1 cellular context compared by ENCODE assay signal in the genomic region with DNA sequence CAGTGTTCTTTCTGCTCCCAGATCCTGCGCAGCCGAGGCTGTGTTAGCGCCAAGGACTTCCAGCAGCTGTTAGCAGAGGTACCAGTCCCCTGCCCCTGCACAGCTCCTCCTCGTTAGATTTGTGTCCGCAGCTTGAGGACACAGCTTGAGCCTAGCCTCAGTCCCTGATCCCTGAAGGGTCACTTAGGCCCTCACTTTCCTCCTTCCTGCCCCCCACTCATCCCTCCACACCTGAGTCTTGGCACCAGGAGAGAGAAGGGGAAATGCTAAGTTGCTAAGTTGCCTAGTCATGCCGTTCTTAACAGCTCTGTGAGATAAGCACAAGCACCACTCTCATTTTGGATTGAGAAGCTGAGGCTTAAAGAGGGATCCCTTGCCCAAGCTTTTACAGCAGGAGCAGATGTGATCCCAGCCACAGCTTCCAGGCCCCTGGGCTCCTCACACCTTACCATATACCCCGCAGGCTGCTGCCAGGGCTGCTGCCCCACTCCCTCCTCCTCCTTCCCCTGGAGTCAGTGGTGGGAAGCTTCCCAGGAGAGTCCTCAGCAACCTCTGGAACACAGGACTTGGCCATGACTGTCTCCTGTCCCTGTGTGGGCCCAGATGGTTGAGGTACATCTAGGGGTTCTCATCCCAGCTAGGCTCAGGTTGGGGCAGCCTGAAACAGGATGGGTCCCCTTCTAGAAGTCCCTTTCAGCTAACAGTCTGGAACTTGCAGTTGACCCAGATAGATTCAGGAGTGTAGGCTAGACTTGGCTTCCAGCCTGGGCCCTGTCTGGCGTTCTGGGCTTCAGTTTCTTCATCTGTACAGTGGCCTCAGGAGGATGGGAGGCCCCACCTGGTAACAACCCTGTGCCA.
A peak's percentile ranks its signal among the peaks of the same experiment; 100 is the strongest.
TF ChIP-seq lines count a peak whose summit lies in the region.

No MANE protein-coding gene starts in this region.

TF ChIP-seq in K562, 482 proteins besides CTCF, POLR2A, EP300 and RAD21 (continued from another document and continues in another):
- TF ChIP-seq, protein P1, sequence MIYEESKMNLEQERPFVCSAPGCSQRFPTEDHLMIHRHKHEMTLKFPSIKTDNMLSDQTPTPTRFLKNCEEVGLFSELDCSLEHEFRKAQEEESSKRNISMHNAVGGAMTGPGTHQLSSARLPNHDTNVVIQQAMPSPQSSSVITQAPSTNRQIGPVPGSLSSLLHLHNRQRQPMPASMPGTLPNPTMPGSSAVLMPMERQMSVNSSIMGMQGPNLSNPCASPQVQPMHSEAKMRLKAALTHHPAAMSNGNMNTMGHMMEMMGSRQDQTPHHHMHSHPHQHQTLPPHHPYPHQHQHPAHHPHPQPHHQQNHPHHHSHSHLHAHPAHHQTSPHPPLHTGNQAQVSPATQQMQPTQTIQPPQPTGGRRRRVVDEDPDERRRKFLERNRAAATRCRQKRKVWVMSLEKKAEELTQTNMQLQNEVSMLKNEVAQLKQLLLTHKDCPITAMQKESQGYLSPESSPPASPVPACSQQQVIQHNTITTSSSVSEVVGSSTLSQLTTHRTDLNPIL (CRISPR knock-in tag; IDR thresholded peaks at IDR 0.05), result no peak
- no peak for TF ChIP-seq ZNF253 (CRISPR knock-in tag; conservative IDR thresholded peaks at IDR 0.05)
- no peak for TF ChIP-seq MBD2 (IDR thresholded peaks at IDR 0.05; ENCODE audit: borderline replicate concordance, low read depth)
- TF ChIP-seq NRF1 (conservative IDR thresholded peaks at IDR 0.05 in 1 of 2, IDR thresholded peaks at IDR 0.05 in 1 of 2), result peak; percentile 62 to 69
- TF ChIP-seq ZEB2 (IDR thresholded peaks at IDR 0.05), result peak; percentile 70; the same call in 1 of the 2 replicates
- 0 out of 2 replicates have a peak, but pooled peaks have one; percentile 31 for TF ChIP-seq TCF3 (CRISPR knock-in tag; IDR thresholded peaks at IDR 0.05)
- no peak for TF ChIP-seq HOXB6 (CRISPR knock-in tag; IDR thresholded peaks at IDR 0.05; ENCODE audit: borderline replicate concordance)
- TF ChIP-seq MAFG (tag; conservative IDR thresholded peaks at IDR 0.05), result peak; percentile 96
- no peak for TF ChIP-seq ETS2 (tag; IDR thresholded peaks at IDR 0.05; ENCODE audit: borderline replicate concordance, poor library complexity, severe bottlenecking)
- no peak for TF ChIP-seq ETV6 (IDR thresholded peaks at IDR 0.05; ENCODE audit: borderline replicate concordance in 1 of 2, low read depth in 2 of 2, low read length in 1 of 2)
- no peak for TF ChIP-seq ETV6 (CRISPR knock-in tag; IDR thresholded peaks at IDR 0.05; ENCODE audit: borderline replicate concordance)
- no peak for TF ChIP-seq MTA2 (IDR thresholded peaks at IDR 0.05; ENCODE audit: low read depth)
- no peak for TF ChIP-seq ARID2 (IDR thresholded peaks at IDR 0.05)
- TF ChIP-seq ZNF316 (IDR thresholded peaks at IDR 0.05), result peak; percentile 96
- TF ChIP-seq GTF2A2 (tag; IDR thresholded peaks at IDR 0.05), result no peak
- no peak for TF ChIP-seq ZC3H8 (IDR thresholded peaks at IDR 0.05)
- no peak for TF ChIP-seq ETV1 (tag; conservative IDR thresholded peaks at IDR 0.05; ENCODE audit: low read depth)
- no peak for TF ChIP-seq MECOM (CRISPR knock-in tag; IDR thresholded peaks at IDR 0.05)
- TF ChIP-seq ETV5 (CRISPR knock-in tag; IDR thresholded peaks at IDR 0.05; ENCODE audit: low read depth), result no peak
- no peak for TF ChIP-seq ZNF212 (CRISPR knock-in tag; IDR thresholded peaks at IDR 0.05)
- TF ChIP-seq NELFE (IDR thresholded peaks at IDR 0.05; ENCODE audit: insufficient read depth, insufficient read length), result no peak
- TF ChIP-seq, protein P2, sequence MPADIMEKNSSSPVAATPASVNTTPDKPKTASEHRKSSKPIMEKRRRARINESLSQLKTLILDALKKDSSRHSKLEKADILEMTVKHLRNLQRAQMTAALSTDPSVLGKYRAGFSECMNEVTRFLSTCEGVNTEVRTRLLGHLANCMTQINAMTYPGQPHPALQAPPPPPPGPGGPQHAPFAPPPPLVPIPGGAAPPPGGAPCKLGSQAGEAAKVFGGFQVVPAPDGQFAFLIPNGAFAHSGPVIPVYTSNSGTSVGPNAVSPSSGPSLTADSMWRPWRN (IDR thresholded peaks at IDR 0.05; ENCODE audit: low read depth), result no peak
- TF ChIP-seq, protein P3, sequence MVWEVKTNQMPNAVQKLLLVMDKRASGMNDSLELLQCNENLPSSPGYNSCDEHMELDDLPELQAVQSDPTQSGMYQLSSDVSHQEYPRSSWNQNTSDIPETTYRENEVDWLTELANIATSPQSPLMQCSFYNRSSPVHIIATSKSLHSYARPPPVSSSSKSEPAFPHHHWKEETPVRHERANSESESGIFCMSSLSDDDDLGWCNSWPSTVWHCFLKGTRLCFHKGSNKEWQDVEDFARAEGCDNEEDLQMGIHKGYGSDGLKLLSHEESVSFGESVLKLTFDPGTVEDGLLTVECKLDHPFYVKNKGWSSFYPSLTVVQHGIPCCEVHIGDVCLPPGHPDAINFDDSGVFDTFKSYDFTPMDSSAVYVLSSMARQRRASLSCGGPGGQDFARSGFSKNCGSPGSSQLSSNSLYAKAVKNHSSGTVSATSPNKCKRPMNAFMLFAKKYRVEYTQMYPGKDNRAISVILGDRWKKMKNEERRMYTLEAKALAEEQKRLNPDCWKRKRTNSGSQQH (CRISPR knock-in tag; IDR thresholded peaks at IDR 0.05), result no peak
- TF ChIP-seq, protein P4, sequence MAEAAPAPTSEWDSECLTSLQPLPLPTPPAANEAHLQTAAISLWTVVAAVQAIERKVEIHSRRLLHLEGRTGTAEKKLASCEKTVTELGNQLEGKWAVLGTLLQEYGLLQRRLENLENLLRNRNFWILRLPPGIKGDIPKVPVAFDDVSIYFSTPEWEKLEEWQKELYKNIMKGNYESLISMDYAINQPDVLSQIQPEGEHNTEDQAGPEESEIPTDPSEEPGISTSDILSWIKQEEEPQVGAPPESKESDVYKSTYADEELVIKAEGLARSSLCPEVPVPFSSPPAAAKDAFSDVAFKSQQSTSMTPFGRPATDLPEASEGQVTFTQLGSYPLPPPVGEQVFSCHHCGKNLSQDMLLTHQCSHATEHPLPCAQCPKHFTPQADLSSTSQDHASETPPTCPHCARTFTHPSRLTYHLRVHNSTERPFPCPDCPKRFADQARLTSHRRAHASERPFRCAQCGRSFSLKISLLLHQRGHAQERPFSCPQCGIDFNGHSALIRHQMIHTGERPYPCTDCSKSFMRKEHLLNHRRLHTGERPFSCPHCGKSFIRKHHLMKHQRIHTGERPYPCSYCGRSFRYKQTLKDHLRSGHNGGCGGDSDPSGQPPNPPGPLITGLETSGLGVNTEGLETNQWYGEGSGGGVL (CRISPR knock-in tag; IDR thresholded peaks at IDR 0.05), result no peak
- 0 out of 2 replicates have a peak, but pooled peaks have one; percentile 31 for TF ChIP-seq LEF1 (IDR thresholded peaks at IDR 0.05)
- TF ChIP-seq PHTF2 (CRISPR knock-in tag; IDR thresholded peaks at IDR 0.05), result no peak
- TF ChIP-seq NFIC (IDR thresholded peaks at IDR 0.05), result peak; percentile 58
- peak in 1 of 2 experiments; percentile 49; a peak in 1 of 4 replicates for TF ChIP-seq KDM1A (IDR thresholded peaks at IDR 0.05)
- TF ChIP-seq, protein P5, sequence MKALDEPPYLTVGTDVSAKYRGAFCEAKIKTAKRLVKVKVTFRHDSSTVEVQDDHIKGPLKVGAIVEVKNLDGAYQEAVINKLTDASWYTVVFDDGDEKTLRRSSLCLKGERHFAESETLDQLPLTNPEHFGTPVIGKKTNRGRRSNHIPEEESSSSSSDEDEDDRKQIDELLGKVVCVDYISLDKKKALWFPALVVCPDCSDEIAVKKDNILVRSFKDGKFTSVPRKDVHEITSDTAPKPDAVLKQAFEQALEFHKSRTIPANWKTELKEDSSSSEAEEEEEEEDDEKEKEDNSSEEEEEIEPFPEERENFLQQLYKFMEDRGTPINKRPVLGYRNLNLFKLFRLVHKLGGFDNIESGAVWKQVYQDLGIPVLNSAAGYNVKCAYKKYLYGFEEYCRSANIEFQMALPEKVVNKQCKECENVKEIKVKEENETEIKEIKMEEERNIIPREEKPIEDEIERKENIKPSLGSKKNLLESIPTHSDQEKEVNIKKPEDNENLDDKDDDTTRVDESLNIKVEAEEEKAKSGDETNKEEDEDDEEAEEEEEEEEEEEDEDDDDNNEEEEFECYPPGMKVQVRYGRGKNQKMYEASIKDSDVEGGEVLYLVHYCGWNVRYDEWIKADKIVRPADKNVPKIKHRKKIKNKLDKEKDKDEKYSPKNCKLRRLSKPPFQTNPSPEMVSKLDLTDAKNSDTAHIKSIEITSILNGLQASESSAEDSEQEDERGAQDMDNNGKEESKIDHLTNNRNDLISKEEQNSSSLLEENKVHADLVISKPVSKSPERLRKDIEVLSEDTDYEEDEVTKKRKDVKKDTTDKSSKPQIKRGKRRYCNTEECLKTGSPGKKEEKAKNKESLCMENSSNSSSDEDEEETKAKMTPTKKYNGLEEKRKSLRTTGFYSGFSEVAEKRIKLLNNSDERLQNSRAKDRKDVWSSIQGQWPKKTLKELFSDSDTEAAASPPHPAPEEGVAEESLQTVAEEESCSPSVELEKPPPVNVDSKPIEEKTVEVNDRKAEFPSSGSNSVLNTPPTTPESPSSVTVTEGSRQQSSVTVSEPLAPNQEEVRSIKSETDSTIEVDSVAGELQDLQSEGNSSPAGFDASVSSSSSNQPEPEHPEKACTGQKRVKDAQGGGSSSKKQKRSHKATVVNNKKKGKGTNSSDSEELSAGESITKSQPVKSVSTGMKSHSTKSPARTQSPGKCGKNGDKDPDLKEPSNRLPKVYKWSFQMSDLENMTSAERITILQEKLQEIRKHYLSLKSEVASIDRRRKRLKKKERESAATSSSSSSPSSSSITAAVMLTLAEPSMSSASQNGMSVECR (CRISPR knock-in tag; IDR thresholded peaks at IDR 0.05), result no peak; the same call in 1 of the 2 replicates
- TF ChIP-seq, protein P6, sequence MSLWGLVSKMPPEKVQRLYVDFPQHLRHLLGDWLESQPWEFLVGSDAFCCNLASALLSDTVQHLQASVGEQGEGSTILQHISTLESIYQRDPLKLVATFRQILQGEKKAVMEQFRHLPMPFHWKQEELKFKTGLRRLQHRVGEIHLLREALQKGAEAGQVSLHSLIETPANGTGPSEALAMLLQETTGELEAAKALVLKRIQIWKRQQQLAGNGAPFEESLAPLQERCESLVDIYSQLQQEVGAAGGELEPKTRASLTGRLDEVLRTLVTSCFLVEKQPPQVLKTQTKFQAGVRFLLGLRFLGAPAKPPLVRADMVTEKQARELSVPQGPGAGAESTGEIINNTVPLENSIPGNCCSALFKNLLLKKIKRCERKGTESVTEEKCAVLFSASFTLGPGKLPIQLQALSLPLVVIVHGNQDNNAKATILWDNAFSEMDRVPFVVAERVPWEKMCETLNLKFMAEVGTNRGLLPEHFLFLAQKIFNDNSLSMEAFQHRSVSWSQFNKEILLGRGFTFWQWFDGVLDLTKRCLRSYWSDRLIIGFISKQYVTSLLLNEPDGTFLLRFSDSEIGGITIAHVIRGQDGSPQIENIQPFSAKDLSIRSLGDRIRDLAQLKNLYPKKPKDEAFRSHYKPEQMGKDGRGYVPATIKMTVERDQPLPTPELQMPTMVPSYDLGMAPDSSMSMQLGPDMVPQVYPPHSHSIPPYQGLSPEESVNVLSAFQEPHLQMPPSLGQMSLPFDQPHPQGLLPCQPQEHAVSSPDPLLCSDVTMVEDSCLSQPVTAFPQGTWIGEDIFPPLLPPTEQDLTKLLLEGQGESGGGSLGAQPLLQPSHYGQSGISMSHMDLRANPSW (CRISPR knock-in tag; IDR thresholded peaks at IDR 0.05), result no peak
- TF ChIP-seq MTA3 (IDR thresholded peaks at IDR 0.05; ENCODE audit: borderline replicate concordance), result no peak
- TF ChIP-seq NCOA4 (IDR thresholded peaks at IDR 0.05; ENCODE audit: partially characterized antibody), result no peak
- TF ChIP-seq MYBL2 (IDR thresholded peaks at IDR 0.05; ENCODE audit: low read depth), result no peak
- no peak for TF ChIP-seq MYBL2 (CRISPR knock-in tag; IDR thresholded peaks at IDR 0.05; ENCODE audit: borderline replicate concordance)
- no peak for TF ChIP-seq CBX2 (IDR thresholded peaks at IDR 0.05; ENCODE audit: insufficient read depth, low read length, poor library complexity, severe bottlenecking)
- no peak for TF ChIP-seq SIN3A (IDR thresholded peaks at IDR 0.05; ENCODE audit: borderline replicate concordance in 2 of 2, control insufficient read depth in 1 of 2, low read depth in 2 of 2, low read length in 2 of 2)
- TF ChIP-seq CAMTA2 (CRISPR knock-in tag; conservative IDR thresholded peaks at IDR 0.05), result no peak
- TF ChIP-seq SMAD3 (CRISPR knock-in tag; conservative IDR thresholded peaks at IDR 0.05), result no peak
- TF ChIP-seq SMARCA4 (IDR thresholded peaks at IDR 0.05), result peak; percentile 82
- no peak for TF ChIP-seq ZNF77 (CRISPR knock-in tag; IDR thresholded peaks at IDR 0.05)
- no peak for TF ChIP-seq FOXJ3 (CRISPR knock-in tag; IDR thresholded peaks at IDR 0.05)
- TF ChIP-seq ATF7 (IDR thresholded peaks at IDR 0.05), result 0 out of 2 replicates have a peak, but pooled peaks have one; percentile 9
- TF ChIP-seq, protein P7, sequence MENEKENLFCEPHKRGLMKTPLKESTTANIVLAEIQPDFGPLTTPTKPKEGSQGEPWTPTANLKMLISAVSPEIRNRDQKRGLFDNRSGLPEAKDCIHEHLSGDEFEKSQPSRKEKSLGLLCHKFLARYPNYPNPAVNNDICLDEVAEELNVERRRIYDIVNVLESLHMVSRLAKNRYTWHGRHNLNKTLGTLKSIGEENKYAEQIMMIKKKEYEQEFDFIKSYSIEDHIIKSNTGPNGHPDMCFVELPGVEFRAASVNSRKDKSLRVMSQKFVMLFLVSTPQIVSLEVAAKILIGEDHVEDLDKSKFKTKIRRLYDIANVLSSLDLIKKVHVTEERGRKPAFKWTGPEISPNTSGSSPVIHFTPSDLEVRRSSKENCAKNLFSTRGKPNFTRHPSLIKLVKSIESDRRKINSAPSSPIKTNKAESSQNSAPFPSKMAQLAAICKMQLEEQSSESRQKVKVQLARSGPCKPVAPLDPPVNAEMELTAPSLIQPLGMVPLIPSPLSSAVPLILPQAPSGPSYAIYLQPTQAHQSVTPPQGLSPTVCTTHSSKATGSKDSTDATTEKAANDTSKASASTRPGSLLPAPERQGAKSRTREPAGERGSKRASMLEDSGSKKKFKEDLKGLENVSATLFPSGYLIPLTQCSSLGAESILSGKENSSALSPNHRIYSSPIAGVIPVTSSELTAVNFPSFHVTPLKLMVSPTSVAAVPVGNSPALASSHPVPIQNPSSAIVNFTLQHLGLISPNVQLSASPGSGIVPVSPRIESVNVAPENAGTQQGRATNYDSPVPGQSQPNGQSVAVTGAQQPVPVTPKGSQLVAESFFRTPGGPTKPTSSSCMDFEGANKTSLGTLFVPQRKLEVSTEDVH (IDR thresholded peaks at IDR 0.05; ENCODE audit: low read depth, partially characterized antibody), result no peak
- TF ChIP-seq HDAC1 (IDR thresholded peaks at IDR 0.05), result peak in 1 of 2 experiments; percentile 39; a peak in 1 of 4 replicates
- TF ChIP-seq SIX5 (IDR thresholded peaks at IDR 0.05; ENCODE audit: borderline replicate concordance in 1 of 2, insufficient read depth in 1 of 2, low read depth in 1 of 2, low read length in 2 of 2), result no peak
- TF ChIP-seq, protein P8, sequence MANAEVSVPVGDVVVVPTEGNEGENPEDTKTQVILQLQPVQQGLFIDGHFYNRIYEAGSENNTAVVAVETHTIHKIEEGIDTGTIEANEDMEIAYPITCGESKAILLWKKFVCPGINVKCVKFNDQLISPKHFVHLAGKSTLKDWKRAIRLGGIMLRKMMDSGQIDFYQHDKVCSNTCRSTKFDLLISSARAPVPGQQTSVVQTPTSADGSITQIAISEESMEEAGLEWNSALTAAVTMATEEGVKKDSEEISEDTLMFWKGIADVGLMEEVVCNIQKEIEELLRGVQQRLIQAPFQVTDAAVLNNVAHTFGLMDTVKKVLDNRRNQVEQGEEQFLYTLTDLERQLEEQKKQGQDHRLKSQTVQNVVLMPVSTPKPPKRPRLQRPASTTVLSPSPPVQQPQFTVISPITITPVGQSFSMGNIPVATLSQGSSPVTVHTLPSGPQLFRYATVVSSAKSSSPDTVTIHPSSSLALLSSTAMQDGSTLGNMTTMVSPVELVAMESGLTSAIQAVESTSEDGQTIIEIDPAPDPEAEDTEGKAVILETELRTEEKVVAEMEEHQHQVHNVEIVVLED (CRISPR knock-in tag; IDR thresholded peaks at IDR 0.05), result no peak
- no peak for TF ChIP-seq ZNF79 (CRISPR knock-in tag; IDR thresholded peaks at IDR 0.05; ENCODE audit: low read depth)
